Comparison of ENCODE assay signal across 18 cellular contexts in the genomic region with DNA sequence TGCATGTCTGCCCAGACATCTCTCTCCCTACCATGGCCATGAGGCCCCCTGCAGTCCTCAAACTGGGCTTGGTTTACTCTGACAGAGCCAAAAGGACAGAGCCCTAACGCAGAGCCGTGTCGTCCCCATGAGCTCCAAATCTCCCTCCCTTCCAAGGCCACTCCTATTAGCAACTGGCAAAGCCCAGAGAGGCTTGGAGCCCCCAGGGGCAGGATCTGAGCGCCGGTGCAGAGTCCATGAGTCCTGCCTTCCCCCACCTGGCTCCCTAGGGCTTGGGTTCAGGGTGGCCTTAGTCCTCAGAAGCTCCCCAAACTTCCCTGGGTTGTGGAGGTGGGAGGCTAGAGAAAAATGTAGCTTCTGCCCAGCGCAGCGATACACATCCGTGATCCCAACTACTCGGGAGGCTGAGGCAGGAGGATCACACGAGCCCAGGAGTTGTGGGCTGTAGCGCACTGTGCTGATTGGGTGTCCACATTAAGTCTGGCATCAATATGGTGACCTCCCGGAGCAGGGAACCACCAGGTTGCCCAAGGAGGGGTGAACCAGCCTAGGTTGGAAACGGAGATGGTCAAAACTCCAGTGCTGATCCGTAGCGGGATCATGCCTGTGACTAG. TPM values are rescaled to one million over a fixed set of nuclear protein-coding genes. Genes with fewer than 3 reads are reported as not detected.
"Had no signal": no experiment of that assay in that cellular context is flagged by ENCODE, and none has a peak within 500 bp of the region (broad histone marks: within the 10 kb centered on the region; RNA-seq: fewer than 3 reads in every experiment).

No MANE protein-coding gene starts in this region.

- H3K27ac Mint-ChIP-seq: activated B cell treated with CpG ODN at 0.5 μM for 24 hours; activated CD8-positive, alpha-beta T cell treated with anti-CD3 and anti-CD28 coated beads for 36 hours; activated naive CD4-positive, alpha-beta T cell treated with anti-CD3 and anti-CD28 coated beads, Interleukin-2, amount 50 U/mL, for 72 hours had no signal

- H3K36me3 Mint-ChIP-seq: activated naive CD4-positive, alpha-beta T cell treated with anti-CD3 and anti-CD28 coated beads, Interleukin-2, amount 50 U/mL, for 72 hours had no signal

- H3K9me3 Mint-ChIP-seq: activated B cell treated with CpG ODN at 0.5 μM for 24 hours; activated CD8-positive, alpha-beta T cell treated with anti-CD3 and anti-CD28 coated beads for 36 hours; activated naive CD4-positive, alpha-beta T cell treated with anti-CD3 and anti-CD28 coated beads, Interleukin-2, amount 50 U/mL, for 72 hours; activated T-cell treated with anti-CD3 and anti-CD28 coated beads, Interleukin-2, amount 50 U/mL, for 4 hours had no signal

- ATAC-seq: activated CD8-positive, alpha-beta T cell treated with anti-CD3 and anti-CD28 coated beads for 36 hours; activated naive CD4-positive, alpha-beta T cell treated with anti-CD3 and anti-CD28 coated beads, Interleukin-2, amount 50 U/mL, for 72 hours; activated T-cell treated with anti-CD3 and anti-CD28 coated beads, Interleukin-2, amount 50 U/mL, for 4 hours; left colon; pancreas had no signal

- H3K27me3 ChIP-seq: cardiac muscle cell, pancreas, upper lobe of left lung had no signal

- H3K36me3 ChIP-seq: cardiac muscle cell, pancreas, upper lobe of left lung had no signal

- H3K4me3 ChIP-seq: cardiac muscle cell, lung, pancreas, skin epidermis, upper lobe of left lung had no signal

- H3K9me3 ChIP-seq: pancreas, upper lobe of left lung had no signal

- H3K4me3 Mint-ChIP-seq: activated B cell treated with CpG ODN at 0.5 μM for 24 hours; activated CD8-positive, alpha-beta T cell treated with anti-CD3 and anti-CD28 coated beads for 36 hours; activated T-cell treated with anti-CD3 and anti-CD28 coated beads, Interleukin-2, amount 50 U/mL, for 4 hours had no signal

- H3K27ac ChIP-seq: cardiac muscle cell, pancreas, skin epidermis, upper lobe of left lung had no signal

- DNase-seq: activated B cell treated with CpG ODN at 0.5 μM for 24 hours; activated CD4-positive, alpha-beta T cell treated with anti-CD3 and anti-CD28 coated beads for 48 hours; activated CD8-positive, alpha-beta T cell treated with anti-CD3 and anti-CD28 coated beads for 36 hours; activated effector memory CD4-positive, alpha-beta T cell treated with Interleukin-2 at 50 U/mL for 16 hours; activated T-cell treated with anti-CD3 and anti-CD28 coated beads, Interleukin-2, amount 50 U/mL, for 4 hours; left colon; midbrain; pancreas; stimulated activated CD4-positive, alpha-beta T cell treated with anti-CD3 and anti-CD28 coated beads, Interleukin-4, amount 100 ng/mL, for 24 hours; stimulated activated naive CD4-positive, alpha-beta T cell; SW 1271; upper lobe of left lung had no signal

- H3K27me3 Mint-ChIP-seq: activated CD8-positive, alpha-beta T cell treated with anti-CD3 and anti-CD28 coated beads for 36 hours had no signal

RNA-seq across cellular contexts. Expression of a gene that starts 52.9 kb away (rescaled TPM):
- total RNA-seq: activated B cell treated with CpG ODN at 0.5 μM for 24 hours; activated CD8-positive, alpha-beta T cell treated with anti-CD3 and anti-CD28 coated beads for 36 hours; T-helper 2 cell treated with Interferon-gamma antibody and Interleukin-4, amounts not matched to agents 100 ng/mL and 5 ng/mL, for 36 hours had no signal
- polyA plus RNA-seq: neural cell had no signal
